Comparison of ENCODE assay signal across 20 cellular contexts in the genomic region with DNA sequence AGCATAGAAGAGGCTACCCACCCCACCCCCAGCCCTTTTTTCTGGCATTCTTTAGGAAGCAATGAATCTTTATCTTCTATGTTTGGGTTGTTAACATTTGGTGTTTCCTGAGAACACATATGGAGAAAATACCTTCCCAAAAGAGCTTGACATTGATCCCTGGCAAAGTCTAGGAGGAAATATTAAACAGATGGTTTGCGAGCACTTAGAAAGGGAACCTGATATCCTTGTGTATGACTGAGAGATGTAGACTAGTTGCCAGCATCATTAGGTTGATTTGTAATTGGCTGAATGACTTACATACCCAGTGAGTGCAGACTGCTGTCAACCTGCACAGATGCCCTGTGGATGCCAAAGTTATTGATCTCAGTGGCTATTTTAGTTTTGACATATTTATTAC. TPM values are rescaled to one million over a fixed set of nuclear protein-coding genes. Genes with fewer than 3 reads are reported as not detected.
DNase-seq lines count a peak whose midpoint lies in the region; ATAC-seq and TF ChIP-seq lines count a peak whose summit lies in the region.
"Had no signal": no experiment of that assay in that cellular context is flagged by ENCODE, and none has a peak within 500 bp of the region (broad histone marks: within the 10 kb centered on the region; RNA-seq: fewer than 3 reads in every experiment).

No MANE protein-coding gene starts in this region.

- CTCF ChIA-PET in HEK293 (lab: Yijun Ruan, JAX) = interaction anchor here (0.6 to 3.3 kb wide), 5 partner anchors 11 to 278 kb away, joined by 3 to 12 read pairs (median 3); a partner anchor contains a TSS

- no peak overlapping the region for H3K4me3 ChIP-seq in HEK293 (ENCODE audit: low read depth, low read length)
- H3K4me3 ChIP-seq: coronary artery, sigmoid colon had no signal

- no peak overlapping the region for H3K27ac ChIP-seq in HEK293 (ENCODE audit: extremely low read depth, low read depth, low read length)
- H3K27ac ChIP-seq: coronary artery, sigmoid colon had no signal

- H3K4me1 ChIP-seq in HEK293 (ENCODE audit: control insufficient read depth, insufficient read depth, low read length) = peaks cover 7% of the 10 kb centered on the region; the same call in 1 of the 2 replicates
- H3K4me1 ChIP-seq: sigmoid colon had no signal

- H3K4me1 Mint-ChIP-seq in glutamatergic neuron (ENCODE audit: low read depth, unreplicated experiment) = peaks cover 13% of the 10 kb centered on the region
- H3K4me1 Mint-ChIP-seq: natural killer cell had no signal

- H3K27me3 Mint-ChIP-seq in glutamatergic neuron (ENCODE audit: unreplicated experiment) = peaks cover 8% of the 10 kb centered on the region

- H3K27ac Mint-ChIP-seq in glutamatergic neuron (ENCODE audit: unreplicated experiment) = peak overlapping the region; percentile 91
- H3K27ac Mint-ChIP-seq: activated CD4-positive, alpha-beta T cell treated with anti-CD3 and anti-CD28 coated beads, Interleukin-2, amount 10 ng/mL, durations not matched to agents 7 days and 5 days; CD8-positive, alpha-beta T cell; natural killer cell; stimulated activated naive CD8-positive, alpha-beta T cell treated with anti-CD3 and anti-CD28 coated beads, Interleukin-15, amount 100 ng/mL, for 72 hours; type B pancreatic cell had no signal

- peaks cover 7% of the 10 kb centered on the region for H3K9me3 Mint-ChIP-seq in glutamatergic neuron (ENCODE audit: unreplicated experiment)
- H3K9me3 Mint-ChIP-seq: activated CD4-positive, alpha-beta T cell treated with anti-CD3 and anti-CD28 coated beads, Interleukin-2, amount 10 ng/mL, durations not matched to agents 7 days and 5 days; CD8-positive, alpha-beta T cell; natural killer cell; stimulated activated naive CD8-positive, alpha-beta T cell treated with anti-CD3 and anti-CD28 coated beads, Interleukin-15, amount 100 ng/mL, for 72 hours; type B pancreatic cell had no signal

- H3K36me3 Mint-ChIP-seq in glutamatergic neuron (ENCODE audit: unreplicated experiment) = no peaks in the 10 kb centered on the region
- H3K36me3 Mint-ChIP-seq: CD8-positive, alpha-beta T cell; natural killer cell; type B pancreatic cell had no signal

- POLR2A ChIA-PET in HEK293 (lab: Yijun Ruan, JAX) = interaction anchor here (0.6 kb wide), 1 partner anchor 67 kb away, joined by 4 read pairs; no protein-coding TSS in a partner anchor

- no peak for ATAC-seq in GM19035 (IDR thresholded peaks at IDR 0.05; ENCODE audit: unreplicated experiment)
- ATAC-seq in HG03097 (IDR thresholded peaks at IDR 0.05; ENCODE audit: low FRiP score, unreplicated experiment) = no peak
- ATAC-seq in GM18511 (IDR thresholded peaks at IDR 0.05; ENCODE audit: unreplicated experiment) = no peak
- ATAC-seq: CD8-positive, alpha-beta T cell; natural killer cell; stimulated activated naive CD8-positive, alpha-beta T cell treated with anti-CD3 and anti-CD28 coated beads, Interleukin-15, amount 100 ng/mL, for 72 hours had no signal

- DNase-seq in NCI-H2029 (lab: John Stamatoyannopoulos, UW) = peak; percentile 21
- DNase-seq in NCI-H82 (lab: John Stamatoyannopoulos, UW) = peak; percentile 88
- DNase-seq in glutamatergic neuron = peak; percentile 24
- no peak for DNase-seq in medulla oblongata (ENCODE audit: extremely low spot score)
- DNase-seq: activated CD4-positive, alpha-beta T cell treated with anti-CD3 and anti-CD28 coated beads, Interleukin-2, amount 10 ng/mL, durations not matched to agents 7 days and 5 days; activated effector memory CD4-positive, alpha-beta T cell treated with anti-CD3 and anti-CD28 coated beads, Interleukin-2, amount 50 U/mL, for 16 hours; CD8-positive, alpha-beta T cell; kidney glomerular epithelial cell; mesenchymal stem cell; natural killer cell; sigmoid colon; stimulated activated naive CD8-positive, alpha-beta T cell treated with anti-CD3 and anti-CD28 coated beads, Interleukin-15, amount 100 ng/mL, for 72 hours; SW 1271 had no signal

- H3K4me3 Mint-ChIP-seq in glutamatergic neuron (ENCODE audit: unreplicated experiment) = peak overlapping the region; percentile 27
- H3K4me3 Mint-ChIP-seq: activated CD4-positive, alpha-beta T cell treated with anti-CD3 and anti-CD28 coated beads, Interleukin-2, amount 10 ng/mL, durations not matched to agents 7 days and 5 days; CD8-positive, alpha-beta T cell; natural killer cell; stimulated activated naive CD8-positive, alpha-beta T cell treated with anti-CD3 and anti-CD28 coated beads, Interleukin-15, amount 100 ng/mL, for 72 hours; type B pancreatic cell had no signal

- TF ChIP-seq CTCF in HEK293 (tag by site-specific recombination; IDR thresholded peaks at IDR 0.05) (no peak), glutamatergic neuron (IDR thresholded peaks at IDR 0.05; ENCODE audit: partially characterized antibody, unreplicated experiment) (no peak)

- H3K36me3 ChIP-seq in HEK293 (ENCODE audit: control insufficient read depth in 2 of 2, insufficient read depth in 1 of 2, low read length in 2 of 2) = no peaks in the 10 kb centered on the region
- H3K36me3 ChIP-seq: sigmoid colon had no signal

- H3K9me3 ChIP-seq in HEK293 (ENCODE audit: control insufficient read depth, insufficient read depth, low read depth, low read length) = no peaks in the 10 kb centered on the region
- H3K9me3 ChIP-seq: sigmoid colon had no signal

TF ChIP-seq in HEK293, 187 proteins besides CTCF, POLR2A, EP300 and RAD21:
- TF ChIP-seq OSR2 (tag by site-specific recombination; IDR thresholded peaks at IDR 0.05) (0 out of 2 replicates have a peak, but pooled peaks have one; percentile 12), ZNF629 (tag by site-specific recombination; IDR thresholded peaks at IDR 0.05) (no peak), ZNF843 (tag by site-specific recombination; IDR thresholded peaks at IDR 0.05) (no peak), ZBTB17 (tag by site-specific recombination; IDR thresholded peaks at IDR 0.05) (0 out of 2 replicates have a peak, but pooled peaks have one; percentile 41), KLF9 (tag by site-specific recombination; IDR thresholded peaks at IDR 0.05; ENCODE audit: low read depth) (no peak), ZNF121 (tag by site-specific recombination; IDR thresholded peaks at IDR 0.05) (no peak), ZNF202 (tag by site-specific recombination; IDR thresholded peaks at IDR 0.05; ENCODE audit: borderline replicate concordance) (no peak), ZNF214 (tag by site-specific recombination; IDR thresholded peaks at IDR 0.05; ENCODE audit: borderline replicate concordance) (no peak), ZNF664 (tag by site-specific recombination; IDR thresholded peaks at IDR 0.05) (no peak), SP7 (tag by site-specific recombination; IDR thresholded peaks at IDR 0.05) (no peak), ZNF623 (tag by site-specific recombination; IDR thresholded peaks at IDR 0.05) (no peak), ZNF558 (tag by site-specific recombination; IDR thresholded peaks at IDR 0.05) (no peak), SP3 (tag by site-specific recombination; IDR thresholded peaks at IDR 0.05) (no peak)

RNA-seq across cellular contexts. Expression of a gene that starts 42.9 kb away (rescaled TPM):
- total RNA-seq in glutamatergic neuron (ENCODE audit: unreplicated experiment) = 14.0 TPM

RNA-seq across cellular contexts. Expression of a gene that starts 43.7 kb away (rescaled TPM):
- 64.2 TPM for total RNA-seq in glutamatergic neuron (ENCODE audit: unreplicated experiment)
- total RNA-seq: CD8-positive, alpha-beta T cell had no signal

RNA-seq across cellular contexts. Expression of a gene that starts 50.7 kb away (rescaled TPM):
- 0.81 TPM for total RNA-seq in glutamatergic neuron (ENCODE audit: unreplicated experiment)
- total RNA-seq: activated CD4-positive, alpha-beta T cell treated with anti-CD3 and anti-CD28 coated beads, Interleukin-2, amount 10 ng/mL, durations not matched to agents 7 days and 5 days; CD8-positive, alpha-beta T cell; LHCN-M2; natural killer cell had no signal

RNA-seq across cellular contexts. Expression of a gene that starts 56.6 kb away (rescaled TPM):
- total RNA-seq in glutamatergic neuron (ENCODE audit: unreplicated experiment) = 28.5 TPM
